In genomic region chr2:98608962-98609604, GRCh38 we compare ENCODE assay signal across 1 cellular context.
TF ChIP-seq lines count a peak whose summit lies in the region.

No MANE protein-coding gene starts in this region.

TF ChIP-seq in HepG2, 621 proteins besides CTCF, POLR2A, EP300 and RAD21 (continued from another document and continues in another):
- TF ChIP-seq ZSCAN21 (CRISPR knock-in tag; IDR thresholded peaks at IDR 0.05; ENCODE audit: borderline replicate concordance) (no peak), AHDC1 (CRISPR knock-in tag; IDR thresholded peaks at IDR 0.05; ENCODE audit: borderline replicate concordance) (no peak), NCOR1 (IDR thresholded peaks at IDR 0.05; ENCODE audit: borderline replicate concordance, low read length) (no peak), ZHX1 (CRISPR knock-in tag; IDR thresholded peaks at IDR 0.05; ENCODE audit: low read depth) (no peak), LCORL (IDR thresholded peaks at IDR 0.05) (no peak), LCORL (CRISPR knock-in tag; IDR thresholded peaks at IDR 0.05) (no peak), SNAPC4 (CRISPR knock-in tag; IDR thresholded peaks at IDR 0.05) (no peak), ZNF557 (CRISPR knock-in tag; IDR thresholded peaks at IDR 0.05) (no peak), DZIP1 (CRISPR knock-in tag; IDR thresholded peaks at IDR 0.05) (peak; percentile 2; the same call in 1 of the 2 replicates), ZNF609 (CRISPR knock-in tag; IDR thresholded peaks at IDR 0.05; ENCODE audit: borderline replicate concordance) (no peak), ZBTB10 (CRISPR knock-in tag; IDR thresholded peaks at IDR 0.05; ENCODE audit: borderline replicate concordance) (0 out of 2 replicates have a peak, but pooled peaks have one; percentile 54), PHF8 (CRISPR knock-in tag; IDR thresholded peaks at IDR 0.05) (no peak), ELF4 (CRISPR knock-in tag; IDR thresholded peaks at IDR 0.05; ENCODE audit: borderline replicate concordance) (0 out of 2 replicates have a peak, but pooled peaks have one; percentile 55), ZNF20 (CRISPR knock-in tag; IDR thresholded peaks at IDR 0.05) (peak; percentile 3; the same call in 1 of the 2 replicates), ASH2L (IDR thresholded peaks at IDR 0.05; ENCODE audit: insufficient read length, low read depth, low read length) (no peak), ZNF326 (CRISPR knock-in tag; IDR thresholded peaks at IDR 0.05; ENCODE audit: borderline replicate concordance) (no peak), ESRRA (CRISPR knock-in tag; IDR thresholded peaks at IDR 0.05; ENCODE audit: low read depth) (no peak), ZNF747 (CRISPR knock-in tag; IDR thresholded peaks at IDR 0.05; ENCODE audit: borderline replicate concordance) (no peak), ONECUT2 (CRISPR knock-in tag; IDR thresholded peaks at IDR 0.05) (no peak), MED13 (CRISPR knock-in tag; IDR thresholded peaks at IDR 0.05) (no peak), ZKSCAN5 (CRISPR knock-in tag; IDR thresholded peaks at IDR 0.05) (no peak), FOXM1 (CRISPR knock-in tag; IDR thresholded peaks at IDR 0.05) (no peak), STAT5B (CRISPR knock-in tag; IDR thresholded peaks at IDR 0.05) (no peak), ZBTB7A (CRISPR knock-in tag; IDR thresholded peaks at IDR 0.05) (no peak), ZNF24 (IDR thresholded peaks at IDR 0.05) (no peak), KLF15 (CRISPR knock-in tag; IDR thresholded peaks at IDR 0.05; ENCODE audit: borderline replicate concordance) (no peak), ZNF354B (CRISPR knock-in tag; IDR thresholded peaks at IDR 0.05) (peak; percentile 45; the same call in 1 of the 2 replicates), TCF12 (IDR thresholded peaks at IDR 0.05) (no peak), TCF12 (CRISPR knock-in tag; IDR thresholded peaks at IDR 0.05) (0 out of 2 replicates have a peak, but pooled peaks have one; percentile 8), ATF4 (CRISPR knock-in tag; IDR thresholded peaks at IDR 0.05) (no peak), FOXK2 (IDR thresholded peaks at IDR 0.05) (no peak), FOXO1 (CRISPR knock-in tag; IDR thresholded peaks at IDR 0.05) (no peak), ZNF317 (CRISPR knock-in tag; IDR thresholded peaks at IDR 0.05) (peak; percentile 1; the same call in 1 of the 2 replicates), FOXC1 (CRISPR knock-in tag; IDR thresholded peaks at IDR 0.05; ENCODE audit: borderline replicate concordance) (no peak)
